Comparison of ENCODE assay signal across 15 cellular contexts in the genomic region with DNA sequence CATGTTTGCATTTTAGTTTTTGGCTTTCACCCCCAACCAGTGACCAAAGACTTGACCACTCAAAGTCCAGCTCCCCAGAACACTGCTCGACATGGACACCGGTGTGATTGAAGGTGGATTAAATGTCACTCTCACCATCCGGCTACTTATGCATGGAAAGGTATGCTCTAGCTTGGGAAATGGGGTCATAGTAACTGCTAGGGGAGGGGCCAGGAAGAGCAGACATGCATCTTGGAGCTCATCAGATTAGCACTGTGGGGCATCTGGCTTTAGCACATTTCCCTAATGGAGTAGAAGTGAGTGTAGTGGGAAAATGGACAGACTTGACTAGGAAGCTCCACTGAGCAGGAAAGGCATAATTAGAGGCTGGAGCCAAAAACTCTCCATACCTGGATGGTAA. TPM values are rescaled to one million over a fixed set of nuclear protein-coding genes. Genes with fewer than 3 reads are reported as not detected.
DNase-seq lines count a peak whose midpoint lies in the region; ATAC-seq, FAIRE-seq and TF ChIP-seq lines count a peak whose summit lies in the region.
"Had no signal": no experiment of that assay in that cellular context is flagged by ENCODE, and none has a peak within 500 bp of the region (broad histone marks: within the 10 kb centered on the region; RNA-seq: fewer than 3 reads in every experiment).

No MANE protein-coding gene starts in this region.

- H3K36me3 ChIP-seq in BE2C = peaks cover 66% of the 10 kb centered on the region
- peaks cover 33 to 57% of the 10 kb centered on the region in 2 experiments for H3K36me3 ChIP-seq in keratinocyte (ENCODE audit: control insufficient read depth in 2 of 2, extremely low read depth in 1 of 2, insufficient read depth in 2 of 2, low read length in 2 of 2)

- H3K4me3 Mint-ChIP-seq in activated T-helper 2 cell treated with anti-CD3 and anti-CD28 coated beads, Interferon-gamma antibody, Interleukin-2, Interleukin-4, amounts not matched to agents 10 μg/mL and 5 μg/mL and 100 μg/mL, durations not matched to agents 14 hours and 24 hours and 36 hours (ENCODE audit: low read depth) = peak overlapping the region; percentile 100

- peak overlapping the region; percentile 33 for H3K27ac Mint-ChIP-seq in activated T-helper 2 cell treated with anti-CD3 and anti-CD28 coated beads, Interferon-gamma antibody, Interleukin-2, Interleukin-4, amounts not matched to agents 10 μg/mL and 5 μg/mL and 100 μg/mL, durations not matched to agents 14 hours and 24 hours and 36 hours

- H3K9me3 ChIP-seq in BE2C = no peaks in the 10 kb centered on the region
- no peaks in the 10 kb centered on the region for H3K9me3 ChIP-seq in keratinocyte (ENCODE audit: control insufficient read depth, low read depth, low read length)
- H3K9me3 ChIP-seq: tibial nerve had no signal

- DNase-seq in BE2C = peak; percentile 52
- no peak for DNase-seq in HFF-Myc (ENCODE audit: extremely low read depth, low read depth)
- DNase-seq in activated T-helper 2 cell treated with anti-CD3 and anti-CD28 coated beads, Interferon-gamma antibody, Interleukin-2, Interleukin-4, amounts not matched to agents 10 μg/mL and 5 μg/mL and 100 μg/mL, durations not matched to agents 14 hours and 24 hours and 36 hours (ENCODE audit: low spot score) = no peak
- DNase-seq in keratinocyte (ENCODE audit: low read depth, low spot score) = no peak
- no peak for DNase-seq in HTR-8/SVneo (ENCODE audit: insufficient read length, low spot score)
- DNase-seq in NCI-H774 (lab: John Stamatoyannopoulos, UW) = no peak
- DNase-seq: amygdala; DMS153; NCI-H510A treated with DMSO at 0.1 percent for 48 hours; stimulated activated CD4-positive, alpha-beta T cell treated with anti-CD3 and anti-CD28 coated beads, Interleukin-2, amount 100 ng/mL, for 48 hours; T-helper 9 cell had no signal

- no peaks in the 10 kb centered on the region; the same call in 1 of the 2 replicates for H3K27me3 ChIP-seq in BE2C
- H3K27me3 ChIP-seq in keratinocyte (ENCODE audit: control insufficient read depth, extremely low read depth, insufficient read depth, low read length) = no peaks in the 10 kb centered on the region
- H3K27me3 ChIP-seq: tibial nerve had no signal

- dilution Hi-C loops in keratinocyte (cut with MboI; ENCODE audit: extremely low pct_ligation_motif_present, low sequenced_read_pairs) = no loop called here

- H4K20me1 ChIP-seq in keratinocyte (ENCODE audit: control insufficient read depth, extremely low read depth, insufficient read depth, low read length) = peaks cover 32% of the 10 kb centered on the region

- FAIRE-seq in keratinocyte (lab: Jason Lieb, UNC) (no peak), HTR-8/SVneo (lab: Jason Lieb, UNC) (no peak)

- peak overlapping the region; percentile 92 for H3K4me2 ChIP-seq in keratinocyte (ENCODE audit: control insufficient read depth, extremely low read depth, insufficient read depth, low read depth, low read length)

- intact Hi-C loops in activated T-helper 2 cell treated with anti-CD3 and anti-CD28 coated beads, Interferon-gamma antibody, Interleukin-2, Interleukin-4, amounts not matched to agents 10 μg/mL and 5 μg/mL and 100 μg/mL, durations not matched to agents 14 hours and 24 hours and 36 hours (cut with micrococcal nuclease) = no loop called here

- no peak overlapping the region for H3K27ac ChIP-seq in keratinocyte (ENCODE audit: control insufficient read depth, insufficient read depth, low read length)
- H3K27ac ChIP-seq: tibial nerve had no signal

- H3K9me3 Mint-ChIP-seq in activated T-helper 2 cell treated with anti-CD3 and anti-CD28 coated beads, Interferon-gamma antibody, Interleukin-2, Interleukin-4, amounts not matched to agents 10 μg/mL and 5 μg/mL and 100 μg/mL, durations not matched to agents 14 hours and 24 hours and 36 hours = no peaks in the 10 kb centered on the region

- H3K36me3 Mint-ChIP-seq in activated T-helper 2 cell treated with anti-CD3 and anti-CD28 coated beads, Interferon-gamma antibody, Interleukin-2, Interleukin-4, amounts not matched to agents 10 μg/mL and 5 μg/mL and 100 μg/mL, durations not matched to agents 14 hours and 24 hours and 36 hours (ENCODE audit: low read depth) = peaks cover 73% of the 10 kb centered on the region

- no peaks in the 10 kb centered on the region for H3K9me1 ChIP-seq in keratinocyte (ENCODE audit: control insufficient read depth, extremely low read depth, insufficient read depth, low read length)

- H2AFZ ChIP-seq in keratinocyte (ENCODE audit: control insufficient read depth, low read length) = no peak overlapping the region

- H3K4me1 ChIP-seq in BE2C = peaks cover 27% of the 10 kb centered on the region
- H3K4me1 ChIP-seq in keratinocyte (ENCODE audit: control insufficient read depth, extremely low read depth, insufficient read depth, low read length) = peaks cover 13% of the 10 kb centered on the region

- no peak overlapping the region for H3K9ac ChIP-seq in keratinocyte (ENCODE audit: control insufficient read depth, extremely low read depth, insufficient read depth, low read length)

- H3K27me3 Mint-ChIP-seq in activated T-helper 2 cell treated with anti-CD3 and anti-CD28 coated beads, Interferon-gamma antibody, Interleukin-2, Interleukin-4, amounts not matched to agents 10 μg/mL and 5 μg/mL and 100 μg/mL, durations not matched to agents 14 hours and 24 hours and 36 hours (ENCODE audit: low read depth) = no peaks in the 10 kb centered on the region

- ATAC-seq in GM18909 (IDR thresholded peaks at IDR 0.05; ENCODE audit: poor library complexity, unreplicated experiment) = no peak
- no peak for ATAC-seq in HG03039 (IDR thresholded peaks at IDR 0.05; ENCODE audit: unreplicated experiment)

- no peak for TF ChIP-seq CTCF in BE2C (IDR thresholded peaks at IDR 0.05; ENCODE audit: low read depth, low read length)
- no peak for TF ChIP-seq CTCF in HFF-Myc (IDR thresholded peaks at IDR 0.05; ENCODE audit: low read depth, low read length, missing control alignments)
- no peak for TF ChIP-seq CTCF in keratinocyte (optimal IDR thresholded peaks at IDR 0.05 in 1 of 3, IDR thresholded peaks at IDR 0.05 in 1 of 3, conservative IDR thresholded peaks at IDR 0.05 in 1 of 3; ENCODE audit: extremely low read depth in 1 of 3, insufficient read depth in 2 of 3, low read length in 3 of 3)

- peaks cover 38% of the 10 kb centered on the region for H3K4me1 Mint-ChIP-seq in activated T-helper 2 cell treated with anti-CD3 and anti-CD28 coated beads, Interferon-gamma antibody, Interleukin-2, Interleukin-4, amounts not matched to agents 10 μg/mL and 5 μg/mL and 100 μg/mL, durations not matched to agents 14 hours and 24 hours and 36 hours (ENCODE audit: low read depth)

- H3K79me2 ChIP-seq in keratinocyte (ENCODE audit: control insufficient read depth, insufficient read depth, low read length) = peaks cover 72% of the 10 kb centered on the region

- H3K4me3 ChIP-seq in BE2C (ENCODE audit: low read depth, low read length) (peak overlapping the region; percentile 97; the same call in 1 of the 2 replicates), HFF-Myc (replicated peaks; ENCODE audit: low read depth, low read length) (peak overlapping the region; percentile 69), keratinocyte (ENCODE audit: control insufficient read depth in 2 of 3, extremely low read depth in 1 of 3, insufficient read depth in 2 of 3, low read depth in 1 of 3, low read length in 3 of 3) (no peak overlapping the region)

RNA-seq across cellular contexts. Expression of gene PCBP2, which starts 2.8 kb away (rescaled TPM):
- polyA plus RNA-seq in BE2C (2012; ENCODE audit: insufficient read depth, insufficient read length, low read depth) = 985 TPM
- total RNA-seq in activated T-helper 2 cell treated with anti-CD3 and anti-CD28 coated beads, Interferon-gamma antibody, Interleukin-2, Interleukin-4, amounts not matched to agents 10 μg/mL and 5 μg/mL and 100 μg/mL, durations not matched to agents 14 hours and 24 hours and 36 hours = 985 and 1,001 TPM in 2 replicates
- 179 to 329 TPM (median 238 TPM) in 3 replicates for polyA plus RNA-seq in keratinocyte
- 416 TPM for polyA plus RNA-seq in keratinocyte (2011; ENCODE audit: low read depth)
- polyA plus RNA-seq in keratinocyte (2011; cell fraction: cytosol; rRNA removed) = 288 and 302 TPM in 2 replicates
- 296 and 334 TPM in 2 replicates for polyA plus RNA-seq in keratinocyte (2011; cell fraction: nucleus; rRNA removed)
- 433 and 498 TPM in 2 replicates for polyA plus RNA-seq in keratinocyte (2012; ENCODE audit: low replicate concordance)
- polyA minus RNA-seq in keratinocyte = 381 to 766 TPM (median 570 TPM) in 3 replicates
- 308 TPM for polyA minus RNA-seq in keratinocyte (2011; cell fraction: cytosol; rRNA and poly(A)+ RNA removed)
- 104 and 166 TPM in 2 replicates for polyA minus RNA-seq in keratinocyte (2011; cell fraction: nucleus; rRNA and poly(A)+ RNA removed)

RNA-seq across cellular contexts. Expression of gene PRR13, which starts 13.2 kb away (rescaled TPM):
- polyA plus RNA-seq in BE2C (2012; ENCODE audit: insufficient read depth, insufficient read length, low read depth) = 99.5 TPM
- total RNA-seq in activated T-helper 2 cell treated with anti-CD3 and anti-CD28 coated beads, Interferon-gamma antibody, Interleukin-2, Interleukin-4, amounts not matched to agents 10 μg/mL and 5 μg/mL and 100 μg/mL, durations not matched to agents 14 hours and 24 hours and 36 hours = 178 and 198 TPM in 2 replicates
- 81.1 to 128 TPM (median 104 TPM) in 3 replicates for polyA plus RNA-seq in keratinocyte
- 69.6 TPM for polyA plus RNA-seq in keratinocyte (2011; ENCODE audit: low read depth)
- polyA plus RNA-seq in keratinocyte (2011; cell fraction: cytosol; rRNA removed) = 152 and 166 TPM in 2 replicates
- 67.9 and 77.8 TPM in 2 replicates for polyA plus RNA-seq in keratinocyte (2011; cell fraction: nucleus; rRNA removed)
- 120 and 191 TPM in 2 replicates for polyA plus RNA-seq in keratinocyte (2012; ENCODE audit: low replicate concordance)
- 85.6 to 98.3 TPM (median 88.7 TPM) in 3 replicates for polyA minus RNA-seq in keratinocyte
- polyA minus RNA-seq in keratinocyte (2011; cell fraction: cytosol; rRNA and poly(A)+ RNA removed) = 62.2 TPM
- polyA minus RNA-seq in keratinocyte (2011; cell fraction: nucleus; rRNA and poly(A)+ RNA removed) = 10.1 and 18.5 TPM in 2 replicates

RNA-seq across cellular contexts. Expression of gene AMHR2, which starts 31.1 kb away (rescaled TPM):
- 15.9 TPM for polyA plus RNA-seq in BE2C (2012; ENCODE audit: insufficient read depth, insufficient read length, low read depth)
- not detected in 2 replicates for total RNA-seq in activated T-helper 2 cell treated with anti-CD3 and anti-CD28 coated beads, Interferon-gamma antibody, Interleukin-2, Interleukin-4, amounts not matched to agents 10 μg/mL and 5 μg/mL and 100 μg/mL, durations not matched to agents 14 hours and 24 hours and 36 hours
- polyA plus RNA-seq in keratinocyte = 0.04 TPM in 1 of 3 replicates, not detected in the others
- not detected for polyA plus RNA-seq in keratinocyte (2011; ENCODE audit: low read depth)
- polyA plus RNA-seq in keratinocyte (2011; cell fraction: cytosol; rRNA removed) = not detected in 2 replicates
- polyA plus RNA-seq in keratinocyte (2011; cell fraction: nucleus; rRNA removed) = not detected in 2 replicates
- polyA plus RNA-seq in keratinocyte (2012; ENCODE audit: low replicate concordance) = not detected in 2 replicates
- polyA minus RNA-seq in keratinocyte = not detected in 3 replicates
- not detected for polyA minus RNA-seq in keratinocyte (2011; cell fraction: cytosol; rRNA and poly(A)+ RNA removed)
- not detected in 2 replicates for polyA minus RNA-seq in keratinocyte (2011; cell fraction: nucleus; rRNA and poly(A)+ RNA removed)
- total RNA-seq: mesenteric fat pad, tibial nerve had no signal

RNA-seq across cellular contexts. Expression of gene MAP3K12, which starts 44.5 kb away (rescaled TPM):
- 61.5 TPM for polyA plus RNA-seq in BE2C (2012; ENCODE audit: insufficient read depth, insufficient read length, low read depth)
- 14.4 and 14.7 TPM in 2 replicates for total RNA-seq in activated T-helper 2 cell treated with anti-CD3 and anti-CD28 coated beads, Interferon-gamma antibody, Interleukin-2, Interleukin-4, amounts not matched to agents 10 μg/mL and 5 μg/mL and 100 μg/mL, durations not matched to agents 14 hours and 24 hours and 36 hours
- 8.7 to 21.8 TPM (median 13.4 TPM) in 3 replicates for polyA plus RNA-seq in keratinocyte
- polyA plus RNA-seq in keratinocyte (2011; ENCODE audit: low read depth) = 5.1 TPM
- 4.5 and 5.4 TPM in 2 replicates for polyA plus RNA-seq in keratinocyte (2011; cell fraction: cytosol; rRNA removed)
- 45.3 and 68.1 TPM in 2 replicates for polyA plus RNA-seq in keratinocyte (2011; cell fraction: nucleus; rRNA removed)
- polyA plus RNA-seq in keratinocyte (2012; ENCODE audit: low replicate concordance) = 5.9 and 7.0 TPM in 2 replicates
- 10.7 to 16.4 TPM (median 13.3 TPM) in 3 replicates for polyA minus RNA-seq in keratinocyte
- 6.3 TPM for polyA minus RNA-seq in keratinocyte (2011; cell fraction: cytosol; rRNA and poly(A)+ RNA removed)
- 8.4 and 13.5 TPM in 2 replicates for polyA minus RNA-seq in keratinocyte (2011; cell fraction: nucleus; rRNA and poly(A)+ RNA removed)

RNA-seq across cellular contexts. Expression of gene TARBP2, which starts 46.4 kb away (rescaled TPM):
- 188 TPM for polyA plus RNA-seq in BE2C (2012; ENCODE audit: insufficient read depth, insufficient read length, low read depth)
- total RNA-seq in activated T-helper 2 cell treated with anti-CD3 and anti-CD28 coated beads, Interferon-gamma antibody, Interleukin-2, Interleukin-4, amounts not matched to agents 10 μg/mL and 5 μg/mL and 100 μg/mL, durations not matched to agents 14 hours and 24 hours and 36 hours = 43.9 and 47.0 TPM in 2 replicates
- 21.0 to 30.3 TPM (median 28.4 TPM) in 3 replicates for polyA plus RNA-seq in keratinocyte
- 3.2 TPM for polyA plus RNA-seq in keratinocyte (2011; ENCODE audit: low read depth)
- polyA plus RNA-seq in keratinocyte (2011; cell fraction: cytosol; rRNA removed) = 16.6 and 25.3 TPM in 2 replicates
- polyA plus RNA-seq in keratinocyte (2011; cell fraction: nucleus; rRNA removed) = 51.7 and 52.1 TPM in 2 replicates
- 16.9 and 28.4 TPM in 2 replicates for polyA plus RNA-seq in keratinocyte (2012; ENCODE audit: low replicate concordance)
- 19.0 to 24.6 TPM (median 20.8 TPM) in 3 replicates for polyA minus RNA-seq in keratinocyte
- polyA minus RNA-seq in keratinocyte (2011; cell fraction: cytosol; rRNA and poly(A)+ RNA removed) = 24.7 TPM
- 9.2 and 9.8 TPM in 2 replicates for polyA minus RNA-seq in keratinocyte (2011; cell fraction: nucleus; rRNA and poly(A)+ RNA removed)

Comparison
In these comparisons a context has a peak if more than half of its experiments do, and no peak if none do; other contexts are left out.
1. H3K4me3 ChIP-seq: peak in BE2C (single experiment) and HFF-Myc (single experiment); none in keratinocyte (0 of 3).